8 cellular contexts compared by ENCODE assay signal in the genomic region with DNA sequence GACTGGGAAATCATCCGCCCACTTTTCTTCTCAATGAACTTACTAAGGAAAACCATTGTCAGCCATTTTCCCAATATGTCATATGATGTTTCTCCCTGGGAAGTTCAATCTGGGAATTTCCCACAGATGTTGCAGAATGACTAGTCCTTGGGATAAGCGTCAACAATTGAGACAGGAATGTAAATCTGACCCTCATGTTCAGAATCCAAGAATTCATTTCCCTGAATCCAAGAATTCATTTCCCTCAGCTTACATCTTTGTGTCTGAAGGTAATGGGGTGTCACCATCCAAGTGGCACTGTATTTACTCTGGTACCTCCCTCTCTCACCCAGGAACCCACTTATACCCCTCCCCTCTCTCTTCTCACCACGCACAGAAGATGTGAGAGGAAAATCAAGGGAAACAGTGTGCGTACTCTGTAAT. TPM values are rescaled to one million over a fixed set of nuclear protein-coding genes. Genes with fewer than 3 reads are reported as not detected.
A peak's percentile ranks its signal among the peaks of the same experiment; 100 is the strongest.
DNase-seq lines count a peak whose midpoint lies in the region; ATAC-seq and TF ChIP-seq lines count a peak whose summit lies in the region.

No MANE protein-coding gene starts in this region.

- no peaks in the 10 kb centered on the region for H3K9me3 Mint-ChIP-seq in activated CD4-positive, alpha-beta T cell treated with anti-CD3 and anti-CD28 coated beads, Interleukin-2, amount 10 ng/mL, durations not matched to agents 24 days and 14 days

- H3K36me3 Mint-ChIP-seq in activated CD4-positive, alpha-beta T cell treated with anti-CD3 and anti-CD28 coated beads, Interleukin-2, amount 10 ng/mL, durations not matched to agents 24 days and 14 days (ENCODE audit: low read depth), result peaks cover 17% of the 10 kb centered on the region

- POLR2A ChIA-PET in RWPE1 (lab: Yijun Ruan, JAX; ENCODE audit: low non-redundant PET), result no interaction called here

- DNase-seq in activated CD4-positive, alpha-beta T cell treated with anti-CD3 and anti-CD28 coated beads, Interleukin-2, amount 10 ng/mL, durations not matched to agents 24 days and 14 days, result peak; percentile 52
- DNase-seq in activated CD4-positive, alpha-beta T cell treated with anti-CD3 and anti-CD28 coated beads for 4 hours, result no peak
- no peak for DNase-seq in adrenal gland
- no peak for DNase-seq in suprapubic skin (ENCODE audit: low spot score in 2 of 2)
- no peak for DNase-seq in RWPE1 (ENCODE audit: low spot score)

- H3K4me3 Mint-ChIP-seq in activated CD4-positive, alpha-beta T cell treated with anti-CD3 and anti-CD28 coated beads, Interleukin-2, amount 10 ng/mL, durations not matched to agents 24 days and 14 days, result peak overlapping the region; percentile 52

- H3K27ac ChIP-seq in adrenal gland, result peak overlapping the region in 4 of 5 donors; percentile 31 to 78 (median 55)
- H3K27ac ChIP-seq in layer of hippocampus (ENCODE audit: low read depth, low read length), result peak overlapping the region; percentile 3
- H3K27ac ChIP-seq in suprapubic skin, result peak overlapping the region; percentile 2
- H3K27ac ChIP-seq in RWPE1, result no peak overlapping the region

- no peaks in the 10 kb centered on the region for H3K36me3 ChIP-seq in adrenal gland (replicated peaks in 1 of 2)
- H3K36me3 ChIP-seq in suprapubic skin, result peaks cover 6% of the 10 kb centered on the region

- H3K4me1 Mint-ChIP-seq in activated CD4-positive, alpha-beta T cell treated with anti-CD3 and anti-CD28 coated beads, Interleukin-2, amount 10 ng/mL, durations not matched to agents 24 days and 14 days, result peaks cover 62% of the 10 kb centered on the region

- CTCF ChIA-PET in RWPE1 (lab: Yijun Ruan, JAX), result interaction anchor here (0.6 to 1.5 kb wide), 2 partner anchors 195 to 735 kb away, joined by 3 to 4 read pairs; a partner anchor contains a TSS

- WGBS in adrenal gland, 4 donors, result 67 to 77% (median 74%) methylated on average over 4 of the region's 4 CpGs
- whole genome bisulfite sequencing in suprapubic skin, result 43% methylated on average over 4 of the region's 4 CpGs

- H3K27me3 ChIP-seq in adrenal gland, result no peaks in the 10 kb centered on the region
- H3K27me3 ChIP-seq in layer of hippocampus (ENCODE audit: control insufficient read depth, insufficient read depth, low read length), result no peaks in the 10 kb centered on the region
- no peaks in the 10 kb centered on the region for H3K27me3 ChIP-seq in suprapubic skin

- no peak for TF ChIP-seq EP300 in suprapubic skin (IDR thresholded peaks at IDR 0.05)

- TF ChIP-seq POLR2A in adrenal gland (IDR thresholded peaks at IDR 0.05) (no peak), suprapubic skin (IDR thresholded peaks at IDR 0.05) (no peak)

- H3K4me1 ChIP-seq in adrenal gland (replicated peaks in 1 of 2) (peaks cover 57 to 87% of the 10 kb centered on the region in 2 donors), suprapubic skin (peaks cover 75% of the 10 kb centered on the region)

- H3K9me3 ChIP-seq in adrenal gland (replicated peaks in 1 of 3) (no peaks in the 10 kb centered on the region), suprapubic skin (no peaks in the 10 kb centered on the region)

- H3K4me3 ChIP-seq in adrenal gland, result peak overlapping the region in 1 of 4 donors; percentile 3
- peak overlapping the region; percentile 17 for H3K4me3 ChIP-seq in suprapubic skin

- no peaks in the 10 kb centered on the region for H3K27me3 Mint-ChIP-seq in activated CD4-positive, alpha-beta T cell treated with anti-CD3 and anti-CD28 coated beads, Interleukin-2, amount 10 ng/mL, durations not matched to agents 24 days and 14 days

- H3K27ac Mint-ChIP-seq in activated CD4-positive, alpha-beta T cell treated with anti-CD3 and anti-CD28 coated beads, Interleukin-2, amount 10 ng/mL, durations not matched to agents 24 days and 14 days, result peak overlapping the region; percentile 82

- no peak for TF ChIP-seq CTCF in adrenal gland (IDR thresholded peaks at IDR 0.05)
- TF ChIP-seq CTCF in suprapubic skin (IDR thresholded peaks at IDR 0.05), result no peak
- TF ChIP-seq CTCF in RWPE1 (conservative IDR thresholded peaks at IDR 0.05; ENCODE audit: low read depth), result no peak

- intact Hi-C loops in activated CD4-positive, alpha-beta T cell treated with anti-CD3 and anti-CD28 coated beads, Interleukin-2, amount 10 ng/mL, durations not matched to agents 24 days and 14 days (cut with micrococcal nuclease), result loop anchor here (2.0 kb wide), 2 partner anchors 14 to 66 kb away; no protein-coding TSS in a partner anchor
- intact Hi-C loops in adrenal gland (cut with DNase I), result loop anchor here (10.0 kb wide), 1 partner anchor 52 kb away; no protein-coding TSS in a partner anchor

- ATAC-seq in HG02938 (IDR thresholded peaks at IDR 0.05; ENCODE audit: unreplicated experiment) (no peak), GM21723 (IDR thresholded peaks at IDR 0.05; ENCODE audit: unreplicated experiment) (no peak)

RNA-seq across cellular contexts. Expression of a gene that starts 7.4 kb away (rescaled TPM):
- 16.3 and 16.5 TPM in 2 replicates for total RNA-seq in activated CD4-positive, alpha-beta T cell treated with anti-CD3 and anti-CD28 coated beads, Interleukin-2, amount 10 ng/mL, durations not matched to agents 24 days and 14 days
- total RNA-seq in adrenal gland (10 to 100 TPM; 34.3 to 80.7 (median 45.3) TPM), suprapubic skin (100 to 1,000 TPM in 3 of 4 donors, 10 to 100 TPM in 1; 90.0 to 118 (median 109) TPM)
- 10 to 100 TPM; 16.8 to 34.1 (median 17.1) TPM for polyA plus RNA-seq in adrenal gland
